ENCODE assay signal across 23 cellular contexts in the genomic region with DNA sequence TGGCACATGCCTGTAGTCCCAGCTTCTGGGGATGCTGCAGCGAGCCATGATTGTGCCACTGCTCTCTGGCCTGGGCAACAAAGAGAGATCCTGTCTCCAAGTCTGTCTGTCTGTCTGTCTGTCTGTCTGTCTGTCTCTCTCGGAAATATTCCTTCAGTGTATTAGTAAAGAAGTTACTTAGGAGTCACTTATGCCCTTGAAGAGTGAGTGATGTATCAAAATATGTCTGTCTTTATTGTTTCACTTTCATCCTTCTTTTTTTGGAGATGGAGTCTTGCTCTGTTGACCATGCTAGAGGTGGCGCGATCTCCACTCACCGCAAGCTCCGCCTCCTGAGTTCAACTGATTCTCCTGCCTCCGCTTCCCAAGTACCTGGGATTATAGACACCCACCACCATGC.
A peak's percentile ranks its signal among the peaks of the same experiment; 100 is the strongest.
DNase-seq lines count a peak whose midpoint lies in the region; ATAC-seq, FAIRE-seq and TF ChIP-seq lines count a peak whose summit lies in the region.
"Had no signal": no experiment of that assay in that cellular context is flagged by ENCODE, and none has a peak within 500 bp of the region (broad histone marks: within the 10 kb centered on the region; RNA-seq: fewer than 3 reads in every experiment).

No MANE protein-coding gene starts in this region.

- TF ChIP-seq POLR2A in testis (IDR thresholded peaks at IDR 0.05) = no peak

- H3K36me3 Mint-ChIP-seq in nephron progenitor cell (ENCODE audit: low read depth) = no peaks in the 10 kb centered on the region
- H3K36me3 Mint-ChIP-seq: CD14-positive monocyte had no signal

- no peaks in the 10 kb centered on the region for H3K4me1 ChIP-seq in testis
- H3K4me1 ChIP-seq: A549 had no signal

- DNase-seq in GM18507 (ENCODE audit: extremely low spot score, insufficient read length, low read depth) (peak; percentile 17), nephron progenitor cell (no peak), testis (no peak), COLO668 (lab: John Stamatoyannopoulos, UW; ENCODE audit: unreplicated experiment) (no peak), amygdala (lab: John Stamatoyannopoulos, UW) (no peak)
- DNase-seq: GM23248, H9, HFFc6, IMR-90, NCI-H1417 treated with DMSO at 0.1 percent for 48 hours, NCI-H187, NCI-H446 treated with DMSO at 0.1 percent for 48 hours, NCI-H526 treated with DMSO at 0.1 percent for 48 hours, OCI-M1, SJCRH30, T-helper 1 cell, T-helper 9 cell had no signal

- intact Hi-C loops in testis (cut with DNase I; ENCODE audit: low total_unique reads) = no loop called here

- no peaks in the 10 kb centered on the region for H3K36me3 ChIP-seq in testis (ENCODE audit: low read depth, missing control alignments)
- H3K36me3 ChIP-seq: SJCRH30 had no signal

- H3K4me3 ChIP-seq in testis = no peak overlapping the region
- H3K4me3 ChIP-seq: A549, GM23248, SJCRH30 had no signal

- no peaks in the 10 kb centered on the region for H3K9me3 ChIP-seq in testis
- H3K9me3 ChIP-seq: A549, SJCRH30 had no signal

- no peak overlapping the region for H3K27ac ChIP-seq in testis
- H3K27ac ChIP-seq: A549, GM23248, SJCRH30 had no signal

- 89 to 96% methylated on average over 7 of the region's 7 CpGs for WGBS in testis, 2 donors

- ATAC-seq in GM18870 (IDR thresholded peaks at IDR 0.05; ENCODE audit: unreplicated experiment) = peak; percentile 67
- peak; percentile 53 for ATAC-seq in GM21786 (IDR thresholded peaks at IDR 0.05; ENCODE audit: unreplicated experiment)
- ATAC-seq: A549 had no signal

- H3K4me1 Mint-ChIP-seq in nephron progenitor cell = peaks cover 28% of the 10 kb centered on the region

- peaks cover 2% of the 10 kb centered on the region for H3K27me3 Mint-ChIP-seq in nephron progenitor cell (ENCODE audit: low read depth, poor library complexity)
- H3K27me3 Mint-ChIP-seq: B cell had no signal

- no peaks in the 10 kb centered on the region for H3K9me3 Mint-ChIP-seq in nephron progenitor cell
- H3K9me3 Mint-ChIP-seq: H9 had no signal

- no peak overlapping the region for H3K4me3 Mint-ChIP-seq in nephron progenitor cell
- H3K4me3 Mint-ChIP-seq: B cell, CD14-positive monocyte, H9, HFFc6 had no signal

- peak; percentile 73 for FAIRE-seq in GM18507 (lab: Jason Lieb, UNC)
- FAIRE-seq: A549, RCC 7860 had no signal

- TF ChIP-seq CTCF in nephron progenitor cell (IDR thresholded peaks at IDR 0.05) (no peak), testis (IDR thresholded peaks at IDR 0.05) (no peak)

- peak overlapping the region; percentile 21 for H3K27ac Mint-ChIP-seq in nephron progenitor cell
- H3K27ac Mint-ChIP-seq: B cell, CD14-positive monocyte, H9, HFFc6 had no signal

- H3K27me3 ChIP-seq in testis = no peaks in the 10 kb centered on the region
- H3K27me3 ChIP-seq: SJCRH30 had no signal
